ENCODE assay signal across 8 cellular contexts in the genomic region with DNA sequence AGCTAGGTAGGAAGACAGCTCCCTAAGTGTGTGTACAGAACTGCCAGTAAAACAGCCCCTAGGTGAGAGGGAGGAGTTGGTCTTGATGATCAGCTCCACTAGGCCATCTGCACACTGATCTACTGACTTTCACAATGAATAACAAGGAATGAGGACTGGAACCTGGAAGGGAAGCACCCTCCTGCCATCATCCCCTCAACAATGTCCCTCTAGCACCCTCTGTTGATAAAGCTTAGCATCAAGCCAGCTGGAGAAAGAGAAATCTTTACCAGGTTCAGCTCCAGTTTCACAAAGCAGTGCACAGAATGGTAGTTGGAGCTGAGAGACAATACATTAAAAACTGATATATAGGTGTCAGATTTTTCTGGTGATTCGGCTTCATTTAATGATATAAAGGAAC. TPM values are rescaled to one million over a fixed set of nuclear protein-coding genes. Genes with fewer than 3 reads are reported as not detected.
DNase-seq lines count a peak whose midpoint lies in the region; ATAC-seq and TF ChIP-seq lines count a peak whose summit lies in the region.

No MANE protein-coding gene starts in this region.

- peaks cover 16% of the 10 kb centered on the region for H3K27me3 Mint-ChIP-seq in stimulated activated memory B cell treated with anti-CD40 and anti-IgM and Interleukin-4, amounts not matched to agents 10 μg/mL and 1 μg/mL and 100 μg/mL, for 72 hours

- H3K9me3 Mint-ChIP-seq in stimulated activated memory B cell treated with anti-CD40 and anti-IgM and Interleukin-4, amounts not matched to agents 10 μg/mL and 1 μg/mL and 100 μg/mL, for 72 hours = peaks cover 2% of the 10 kb centered on the region

- no peaks in the 10 kb centered on the region for H3K36me3 Mint-ChIP-seq in stimulated activated memory B cell treated with anti-CD40 and anti-IgM and Interleukin-4, amounts not matched to agents 10 μg/mL and 1 μg/mL and 100 μg/mL, for 72 hours

- H3K4me1 ChIP-seq in testis = no peaks in the 10 kb centered on the region

- no peak overlapping the region for H3K4me3 ChIP-seq in epithelial cell of proximal tubule (ENCODE audit: low read depth, low read length)
- H3K4me3 ChIP-seq in testis = no peak overlapping the region

- H3K27ac Mint-ChIP-seq in stimulated activated memory B cell treated with anti-CD40 and anti-IgM and Interleukin-4, amounts not matched to agents 10 μg/mL and 1 μg/mL and 100 μg/mL, for 72 hours = no peak overlapping the region

- no peaks in the 10 kb centered on the region for H3K36me3 ChIP-seq in testis (ENCODE audit: low read depth, missing control alignments)

- TF ChIP-seq POLR2A in testis (IDR thresholded peaks at IDR 0.05) = no peak

- no peak overlapping the region for H3K27ac ChIP-seq in testis

- no peaks in the 10 kb centered on the region for H3K27me3 ChIP-seq in testis

- intact Hi-C loops in testis (cut with DNase I; ENCODE audit: low total_unique reads) = no loop called here

- H3K4me1 Mint-ChIP-seq in stimulated activated memory B cell treated with anti-CD40 and anti-IgM and Interleukin-4, amounts not matched to agents 10 μg/mL and 1 μg/mL and 100 μg/mL, for 72 hours = no peaks in the 10 kb centered on the region

- 12% methylated on average over 1 of the region's 1 CpG for WGBS in testis, 2 donors

- H3K9me3 ChIP-seq in testis = no peaks in the 10 kb centered on the region

- TF ChIP-seq CTCF in epithelial cell of proximal tubule (conservative IDR thresholded peaks at IDR 0.05; ENCODE audit: low read depth, low read length) (peak; percentile 69), testis (IDR thresholded peaks at IDR 0.05) (peak in 2 of 3 experiments; percentile 25 to 35)

- ATAC-seq in stimulated activated memory B cell treated with anti-CD40 and anti-IgM and Interleukin-4, amounts not matched to agents 10 μg/mL and 1 μg/mL and 100 μg/mL, for 72 hours = no peak
- no peak for ATAC-seq in HG02759 (IDR thresholded peaks at IDR 0.05; ENCODE audit: unreplicated experiment)

- peak; percentile 9 for DNase-seq in DMS114 treated with DMSO at 0.1 percent for 48 hours (lab: John Stamatoyannopoulos, UW; ENCODE audit: unreplicated experiment)
- peak; percentile 56 for DNase-seq in HCEC 1CT
- peak; percentile 7 to 68 for DNase-seq in NCI-H526 (lab: John Stamatoyannopoulos, UW)
- no peak for DNase-seq in epithelial cell of proximal tubule (ENCODE audit: low read depth)
- peak; percentile 38 for DNase-seq in testis
- no peak for DNase-seq in stimulated activated naive CD4-positive, alpha-beta T cell (lab: John Stamatoyannopoulos, UW)

- H3K4me3 Mint-ChIP-seq in stimulated activated memory B cell treated with anti-CD40 and anti-IgM and Interleukin-4, amounts not matched to agents 10 μg/mL and 1 μg/mL and 100 μg/mL, for 72 hours = no peak overlapping the region

RNA-seq across cellular contexts. Expression of a gene that starts 57.2 kb away (rescaled TPM):
- total RNA-seq in epithelial cell of proximal tubule = 2.8 and 3.6 TPM in 2 replicates
- total RNA-seq in testis = 10 to 100 TPM; 16.0 to 16.1 TPM
- 10.8 TPM for polyA plus RNA-seq in testis (ENCODE audit: insufficient read depth, low read depth, low replicate concordance)

Comparison
In these comparisons a context has a peak if more than half of its experiments do, and no peak if none do; other contexts are left out.
1. DNase-seq: peak in DMS114 treated with DMSO at 0.1 percent for 48 hours (single experiment), HCEC 1CT (single experiment), NCI-H526 (2 of 2) and testis (single experiment); none in epithelial cell of proximal tubule (single experiment) and stimulated activated naive CD4-positive, alpha-beta T cell (0 of 6).